Comparison of ENCODE assay signal across 14 cellular contexts in genomic region chr1:10245674-10246073, GRCh38. TPM values are rescaled to one million over a fixed set of nuclear protein-coding genes. Genes with fewer than 3 reads are reported as not detected.
DNase-seq lines count a peak whose midpoint lies in the region; ATAC-seq and TF ChIP-seq lines count a peak whose summit lies in the region.
"Had no signal": no experiment of that assay in that cellular context is flagged by ENCODE, and none has a peak within 500 bp of the region (broad histone marks: within the 10 kb centered on the region; RNA-seq: fewer than 3 reads in every experiment).

No MANE protein-coding gene starts in this region.

- no peaks in the 10 kb centered on the region for H3K36me3 ChIP-seq in CD4-positive, CD25-positive, alpha-beta regulatory T cell (ENCODE audit: control insufficient read depth, insufficient read depth, low read length)
- peaks cover 17% of the 10 kb centered on the region for H3K36me3 ChIP-seq in endodermal cell (ENCODE audit: control insufficient read depth, insufficient read depth, low read length)
- no peaks in the 10 kb centered on the region for H3K36me3 ChIP-seq in neural progenitor cell
- H3K36me3 ChIP-seq in skeletal muscle tissue (ENCODE audit: control insufficient read depth in 3 of 3, insufficient read depth in 3 of 3, low read length in 3 of 3), result no peaks in the 10 kb centered on the region

- no peaks in the 10 kb centered on the region for H3K9me3 ChIP-seq in CD4-positive, CD25-positive, alpha-beta regulatory T cell (ENCODE audit: control insufficient read depth in 2 of 2, low read length in 2 of 2)
- H3K9me3 ChIP-seq in endodermal cell (ENCODE audit: control insufficient read depth, low read length) (peaks cover 26% of the 10 kb centered on the region), neural progenitor cell (ENCODE audit: low read depth) (no peaks in the 10 kb centered on the region), skeletal muscle tissue (ENCODE audit: control insufficient read depth in 3 of 3, low read length in 3 of 3) (no peaks in the 10 kb centered on the region)
- H3K9me3 ChIP-seq: Caco-2 had no signal

- no peak for DNase-seq in CD4-positive, CD25-positive, alpha-beta regulatory T cell
- DNase-seq in endodermal cell (no peak), neural progenitor cell (ENCODE audit: low spot score) (no peak)
- DNase-seq in activated CD4-positive, CD25-positive, alpha-beta regulatory T cell treated with anti-CD3 and anti-CD28 coated beads, Interleukin-2, amount 50 U/mL, for 72 hours, result no peak
- DNase-seq in activated CD4-positive, alpha-beta T cell treated with anti-CD3 and anti-CD28 coated beads, Interleukin-2, amount 50 U/mL, for 1 hour, result no peak
- DNase-seq: Caco-2; CD8-positive, alpha-beta memory T cell; DND-41; GDM1 had no signal

- TF ChIP-seq CTCF in endodermal cell (conservative IDR thresholded peaks at IDR 0.05) (no peak), neural progenitor cell (IDR thresholded peaks at IDR 0.05) (no peak)

- peaks cover 99% of the 10 kb centered on the region for H3K79me2 ChIP-seq in neural progenitor cell (ENCODE audit: low read depth)

- no peak overlapping the region for H3K4me3 ChIP-seq in CD4-positive, CD25-positive, alpha-beta regulatory T cell (ENCODE audit: low read depth, low read length)
- H3K4me3 ChIP-seq in endodermal cell (ENCODE audit: low read length), result no peak overlapping the region
- no peak overlapping the region for H3K4me3 ChIP-seq in neural progenitor cell
- no peak overlapping the region for H3K4me3 ChIP-seq in skeletal muscle tissue (ENCODE audit: low read length in 3 of 3)

- peaks cover 0 to 18% (median 7%) of the 10 kb centered on the region in 4 donors for H3K4me1 Mint-ChIP-seq in CD4-positive, CD25-positive, alpha-beta regulatory T cell
- H3K4me1 Mint-ChIP-seq in endodermal cell (peaks cover 6% of the 10 kb centered on the region), neural progenitor cell (peaks cover 10% of the 10 kb centered on the region)

- no peak overlapping the region for H3K27ac ChIP-seq in CD4-positive, CD25-positive, alpha-beta regulatory T cell (ENCODE audit: insufficient read depth, low read length, poor library complexity, severe bottlenecking)
- H3K27ac ChIP-seq in endodermal cell (ENCODE audit: low read depth, low read length) (no peak overlapping the region), neural progenitor cell (no peak overlapping the region), skeletal muscle tissue (ENCODE audit: low read depth, low read length) (peak overlapping the region; percentile 15)
- H3K27ac ChIP-seq: 22Rv1 had no signal

- no peaks in the 10 kb centered on the region for H3F3A ChIP-seq in neural progenitor cell (ENCODE audit: low read depth)

- H3K9me3 Mint-ChIP-seq in CD4-positive, CD25-positive, alpha-beta regulatory T cell, result no peaks in the 10 kb centered on the region
- H3K9me3 Mint-ChIP-seq in endodermal cell, result peaks cover 3% of the 10 kb centered on the region
- peaks cover 15% of the 10 kb centered on the region for H3K9me3 Mint-ChIP-seq in neural progenitor cell
- H3K9me3 Mint-ChIP-seq: CD8-positive, alpha-beta memory T cell had no signal

- H3K27me3 ChIP-seq in CD4-positive, CD25-positive, alpha-beta regulatory T cell (ENCODE audit: control insufficient read depth, insufficient read depth, low read length), result no peaks in the 10 kb centered on the region
- no peaks in the 10 kb centered on the region for H3K27me3 ChIP-seq in endodermal cell (ENCODE audit: control insufficient read depth, insufficient read depth, low read length, poor library complexity, severe bottlenecking)
- H3K27me3 ChIP-seq in neural progenitor cell, result no peaks in the 10 kb centered on the region
- H3K27me3 ChIP-seq in skeletal muscle tissue (ENCODE audit: control insufficient read depth in 3 of 3, insufficient read depth in 3 of 3, low read length in 3 of 3), result no peaks in the 10 kb centered on the region

- no peak overlapping the region for H2AFZ ChIP-seq in neural progenitor cell (replicated peaks)

- no peak for ATAC-seq in CD4-positive, CD25-positive, alpha-beta regulatory T cell (ENCODE audit: low read depth in 2 of 2)
- no peak for ATAC-seq in GM18858 (IDR thresholded peaks at IDR 0.05; ENCODE audit: unreplicated experiment)
- ATAC-seq: HCT116 had no signal

- 85 to 100% methylated on average over 1 to 3 of the region's 3 CpGs for WGBS in endodermal cell (ENCODE audit: insufficient coverage in 1 of 2, insufficient read length in 1 of 2), 2 experiments

- H3K27me3 Mint-ChIP-seq in CD4-positive, CD25-positive, alpha-beta regulatory T cell, result no peaks in the 10 kb centered on the region
- no peaks in the 10 kb centered on the region for H3K27me3 Mint-ChIP-seq in endodermal cell (ENCODE audit: insufficient read depth)
- H3K27me3 Mint-ChIP-seq in neural progenitor cell (ENCODE audit: insufficient read depth, low read depth), result peaks cover 4% of the 10 kb centered on the region
- H3K27me3 Mint-ChIP-seq: CD8-positive, alpha-beta memory T cell had no signal

- no peak overlapping the region for H3K4me3 Mint-ChIP-seq in CD4-positive, CD25-positive, alpha-beta regulatory T cell
- H3K4me3 Mint-ChIP-seq in endodermal cell (no peak overlapping the region), neural progenitor cell (no peak overlapping the region)
- H3K4me3 Mint-ChIP-seq: CD14-positive monocyte; CD8-positive, alpha-beta memory T cell had no signal

- H3K4me2 ChIP-seq in neural progenitor cell, result no peak overlapping the region

- H3K36me3 Mint-ChIP-seq in CD4-positive, CD25-positive, alpha-beta regulatory T cell, result peaks cover 7% of the 10 kb centered on the region
- H3K36me3 Mint-ChIP-seq in endodermal cell (ENCODE audit: low read depth), result peaks cover 31% of the 10 kb centered on the region
- peaks cover 64% of the 10 kb centered on the region for H3K36me3 Mint-ChIP-seq in neural progenitor cell

- H3K4me1 ChIP-seq in CD4-positive, CD25-positive, alpha-beta regulatory T cell (ENCODE audit: control insufficient read depth, insufficient read depth, low read length, poor library complexity, severe bottlenecking), result no peaks in the 10 kb centered on the region
- H3K4me1 ChIP-seq in endodermal cell (ENCODE audit: control insufficient read depth, insufficient read depth, low read length) (no peaks in the 10 kb centered on the region), neural progenitor cell (peaks cover 3% of the 10 kb centered on the region), skeletal muscle tissue (ENCODE audit: control insufficient read depth in 3 of 3, insufficient read depth in 3 of 3, low read length in 3 of 3) (peaks cover 29 to 52% (median 50%) of the 10 kb centered on the region in 3 donors)
- H3K4me1 ChIP-seq: Caco-2 had no signal

- H3K9ac ChIP-seq in endodermal cell (ENCODE audit: extremely low read depth, low read length, poor library complexity, severe bottlenecking), result no peak overlapping the region
- H3K9ac ChIP-seq in neural progenitor cell, result no peak overlapping the region
- no peak overlapping the region for H3K9ac ChIP-seq in skeletal muscle tissue (ENCODE audit: low read depth in 1 of 3, low read length in 3 of 3)

- peaks cover 30% of the 10 kb centered on the region for H4K20me1 ChIP-seq in neural progenitor cell (ENCODE audit: low read depth)

- H3K27ac Mint-ChIP-seq in CD4-positive, CD25-positive, alpha-beta regulatory T cell, result peak overlapping the region in 2 of 3 donors; percentile 4 to 8
- H3K27ac Mint-ChIP-seq in endodermal cell (peak overlapping the region; percentile 67), neural progenitor cell (peak overlapping the region; percentile 64)
- H3K27ac Mint-ChIP-seq: CD14-positive monocyte; CD8-positive, alpha-beta memory T cell had no signal

RNA-seq across cellular contexts. Expression of gene KIF1B, which starts 35.3 kb away (rescaled TPM):
- 26.6 TPM for total RNA-seq in CD4-positive, CD25-positive, alpha-beta regulatory T cell
- polyA plus RNA-seq in CD4-positive, CD25-positive, alpha-beta regulatory T cell, result 1 to 10 TPM in 3 of 4 donors, under 1 TPM in 1; 0.79 to 2.3 (median 2.0) TPM
- total RNA-seq in endodermal cell, result 10 to 100 TPM; 71.5 to 74.2 TPM
- 77.6 TPM for polyA plus RNA-seq in endodermal cell (2013, experiment 1 of 2)
- polyA plus RNA-seq in endodermal cell (2013, experiment 2 of 2), result 78.5 TPM
- total RNA-seq in neural progenitor cell (ENCODE audit: low replicate concordance), result 49.8 and 52.0 TPM in 2 replicates
- total RNA-seq in skeletal muscle tissue, result 127 TPM

Comparison
In these comparisons a context has a peak if more than half of its experiments do, and no peak if none do; other contexts are left out.
1. H3K27ac Mint-ChIP-seq: peak in every context shown above with its lines; median percentile 67 in endodermal cell; 64 in neural progenitor cell; 6 in CD4-positive, CD25-positive, alpha-beta regulatory T cell.